ENCODE assay signal across 18 cellular contexts in the genomic region with DNA sequence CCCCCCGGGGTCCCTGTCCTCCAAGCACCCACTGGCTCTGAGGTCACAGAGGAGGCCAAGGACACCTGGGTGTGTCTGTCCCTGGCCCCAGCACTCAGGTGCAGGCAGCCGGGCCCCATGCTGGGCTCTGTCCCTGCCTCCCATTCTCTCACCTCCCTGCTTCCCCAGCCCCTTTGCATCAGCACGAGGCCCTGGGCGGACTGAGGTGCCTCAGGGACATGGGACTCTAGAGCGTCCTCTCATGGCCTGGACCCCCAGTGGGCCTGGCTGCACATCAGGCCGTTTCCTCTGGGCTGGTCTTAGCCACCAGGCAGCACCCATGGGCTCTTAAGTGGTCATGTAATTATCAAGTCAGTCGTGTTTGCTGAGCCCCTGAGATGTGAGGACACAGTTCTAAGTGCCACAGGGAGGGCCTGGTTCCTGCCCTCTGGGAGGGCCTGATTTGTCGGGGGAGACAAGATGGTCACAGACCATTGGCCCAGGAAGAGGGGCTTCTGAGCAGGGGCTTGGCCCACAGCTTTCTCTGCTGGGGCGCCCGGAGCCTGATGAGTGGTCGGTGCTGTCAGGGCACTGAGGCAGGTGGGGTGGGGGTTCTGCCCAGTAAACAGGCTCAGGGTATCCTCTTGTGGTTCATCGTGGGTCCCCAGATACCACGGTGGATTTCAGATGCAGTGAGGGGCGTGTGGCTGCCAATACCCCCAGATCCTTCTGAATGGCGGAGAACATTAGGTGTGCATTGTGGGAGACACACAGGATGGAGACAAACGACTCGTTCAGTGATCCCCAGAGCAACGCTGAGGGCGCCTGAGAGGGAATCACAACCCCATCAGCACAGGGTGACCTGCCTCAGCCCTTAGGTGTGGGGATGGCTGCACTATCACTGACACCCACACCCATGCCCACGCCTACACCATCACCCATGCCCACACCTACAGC.
DNase-seq lines count a peak whose midpoint lies in the region; ATAC-seq, FAIRE-seq and TF ChIP-seq lines count a peak whose summit lies in the region.
"Had no signal": no experiment of that assay in that cellular context is flagged by ENCODE, and none has a peak within 500 bp of the region (broad histone marks: within the 10 kb centered on the region; RNA-seq: fewer than 3 reads in every experiment).

No MANE protein-coding gene starts in this region.

- no peak overlapping the region for H3K27ac ChIP-seq in H1 (ENCODE audit: low read depth, low read length)
- H3K27ac ChIP-seq: KMS-11, Peyer's patch had no signal

- H4K5ac ChIP-seq in H1 (ENCODE audit: insufficient read length, low read depth, low read length), result no peak overlapping the region

- no peak for TF ChIP-seq RAD21 in H1 (IDR thresholded peaks at IDR 0.05 in 1 of 2, conservative IDR thresholded peaks at IDR 0.05 in 1 of 2; ENCODE audit: low read depth in 2 of 2, low read length in 2 of 2)

- intact Hi-C loops in activated B cell treated with CpG ODN at 0.5 μM for 24 hours (cut with micrococcal nuclease), result no loop called here

- H3K23ac ChIP-seq in H1 (ENCODE audit: insufficient read length), result no peak overlapping the region

- no peak for TF ChIP-seq POLR2A in H1 (IDR thresholded peaks at IDR 0.05; ENCODE audit: control extremely low read depth in 1 of 2, low read depth in 2 of 2, low read length in 2 of 2)

- no peak overlapping the region for H3K4me2 ChIP-seq in H1 (ENCODE audit: insufficient read depth in 1 of 2, low read depth in 2 of 2, low read length in 2 of 2)
- H3K4me2 ChIP-seq: KMS-11 had no signal

- H2BK120ac ChIP-seq in H1 (replicated peaks; ENCODE audit: low read depth, low read length), result no peak overlapping the region

- FAIRE-seq in H1 (lab: Jason Lieb, UNC), result no peak

- no peak overlapping the region for H3K4me3 ChIP-seq in H1 (ENCODE audit: extremely low read depth in 1 of 4, insufficient read depth in 2 of 4, low read depth in 3 of 4, low read length in 4 of 4)
- H3K4me3 ChIP-seq: Peyer's patch had no signal

- H2AK5ac ChIP-seq in H1 (ENCODE audit: low read depth, low read length), result no peak overlapping the region

- no peaks in the 10 kb centered on the region for H3K79me2 ChIP-seq in H1 (ENCODE audit: control insufficient read depth in 1 of 2, insufficient read depth in 2 of 2, low read length in 2 of 2)

- no peak overlapping the region for H3K4me3 Mint-ChIP-seq in activated B cell treated with CpG ODN at 0.5 μM for 24 hours
- no peak overlapping the region for H3K4me3 Mint-ChIP-seq in stimulated activated effector memory CD8-positive, alpha-beta T cell treated with anti-CD3 and anti-CD28 coated beads, Interleukin-12 subunit alpha, Interleukin-12 subunit beta, amount 100 ng/mL, for 72 hours
- H3K4me3 Mint-ChIP-seq: CD4-positive, CD25-positive, alpha-beta regulatory T cell had no signal

- POLR2A ChIA-PET in activated B cell treated with CpG ODN at 0.5 μM for 24 hours (lab: Charles Lee), result no interaction called here
- POLR2A ChIA-PET in H1 (lab: Charles Lee; ENCODE audit: partially characterized antibody), result no interaction called here

- no peaks in the 10 kb centered on the region for H3K27me3 Mint-ChIP-seq in activated B cell treated with CpG ODN at 0.5 μM for 24 hours
- H3K27me3 Mint-ChIP-seq: CD4-positive, CD25-positive, alpha-beta regulatory T cell had no signal

- H3K27me3 ChIP-seq in H1 (replicated peaks in 1 of 4; ENCODE audit: control insufficient read depth in 3 of 4, extremely low read depth in 1 of 4, insufficient read depth in 3 of 4, low read length in 3 of 4), result no peaks in the 10 kb centered on the region
- H3K27me3 ChIP-seq: Peyer's patch had no signal

- TF ChIP-seq EP300 in H1 (IDR thresholded peaks at IDR 0.05; ENCODE audit: borderline replicate concordance in 1 of 2, low read depth in 2 of 2, low read length in 2 of 2), result no peak

- H3K27ac Mint-ChIP-seq in activated B cell treated with CpG ODN at 0.5 μM for 24 hours, result no peak overlapping the region
- peak overlapping the region; percentile 78 for H3K27ac Mint-ChIP-seq in stimulated activated effector memory CD8-positive, alpha-beta T cell treated with anti-CD3 and anti-CD28 coated beads, Interleukin-12 subunit alpha, Interleukin-12 subunit beta, amount 100 ng/mL, for 72 hours
- H3K27ac Mint-ChIP-seq: CD4-positive, CD25-positive, alpha-beta regulatory T cell had no signal

- no peaks in the 10 kb centered on the region for H3K36me3 ChIP-seq in H1 (ENCODE audit: control insufficient read depth in 2 of 4, insufficient read depth in 4 of 4, low read length in 3 of 4)
- H3K36me3 ChIP-seq: Peyer's patch had no signal

- H2BK15ac ChIP-seq in H1 (ENCODE audit: low read length), result no peak overlapping the region

- H3K23me2 ChIP-seq in H1 (ENCODE audit: low read depth, low read length), result peaks cover 3% of the 10 kb centered on the region; the same call in 1 of the 2 replicates

- H3K36me3 Mint-ChIP-seq in activated B cell treated with CpG ODN at 0.5 μM for 24 hours (ENCODE audit: low read depth), result no peaks in the 10 kb centered on the region
- no peaks in the 10 kb centered on the region for H3K36me3 Mint-ChIP-seq in stimulated activated effector memory CD8-positive, alpha-beta T cell treated with anti-CD3 and anti-CD28 coated beads, Interleukin-12 subunit alpha, Interleukin-12 subunit beta, amount 100 ng/mL, for 72 hours
- H3K36me3 Mint-ChIP-seq: CD4-positive, CD25-positive, alpha-beta regulatory T cell had no signal

- H3K56ac ChIP-seq in H1 (replicated peaks; ENCODE audit: insufficient read length, low read depth, low read length), result no peak overlapping the region

- no peak overlapping the region; the same call in 1 of the 2 replicates for H3K18ac ChIP-seq in H1 (ENCODE audit: extremely low read depth, low read length)

- no peak overlapping the region for H3K9ac ChIP-seq in H1 (replicated peaks in 1 of 4; ENCODE audit: extremely low read depth in 1 of 4, low read depth in 3 of 4, low read length in 3 of 4)
- H3K9ac ChIP-seq: KMS-11 had no signal

- H3K4me1 ChIP-seq in H1 (replicated peaks in 1 of 4; ENCODE audit: control insufficient read depth in 3 of 4, insufficient read depth in 4 of 4, low read length in 3 of 4), result no peaks in the 10 kb centered on the region
- H3K4me1 ChIP-seq: Peyer's patch had no signal

- H3K4ac ChIP-seq in H1 (replicated peaks; ENCODE audit: insufficient read length, low read depth, low read length), result no peak overlapping the region

- TF ChIP-seq CTCF in activated B cell treated with CpG ODN at 0.5 μM for 24 hours (IDR thresholded peaks at IDR 0.05), result no peak
- no peak for TF ChIP-seq CTCF in H1 (IDR thresholded peaks at IDR 0.05; ENCODE audit: control extremely low read depth in 1 of 3, insufficient read depth in 1 of 3, low read depth in 1 of 3, low read length in 3 of 3)

- H2BK12ac ChIP-seq in H1 (ENCODE audit: low read depth, low read length), result 0 out of 2 replicates have a peak overlapping the region, but pooled peaks have one; percentile 63

- DNase-seq in activated B cell treated with CpG ODN at 0.5 μM for 24 hours, result peak; percentile 8
- DNase-seq in H1 (ENCODE audit: low read depth in 1 of 2, low spot score in 2 of 2), result peak in 1 of 2 experiments; percentile 11
- peak; percentile 86 for DNase-seq in mesenteric fat pad (ENCODE audit: low spot score)
- no peak for DNase-seq in stimulated activated effector memory CD8-positive, alpha-beta T cell treated with anti-CD3 and anti-CD28 coated beads, Interleukin-12 subunit alpha, Interleukin-12 subunit beta, amount 100 ng/mL, for 72 hours (ENCODE audit: low spot score in 2 of 2)
- DNase-seq: CD4-positive, CD25-positive, alpha-beta regulatory T cell; DMS79; HCEC 1CT; IMR-90; NCI-H1092 treated with DMSO at 0.1 percent for 48 hours; NCI-H1436 treated with DMSO at 0.1 percent for 48 hours; NCI-H1930; NCI-H510A treated with DMSO at 0.1 percent for 48 hours; NCI-H748 treated with DMSO at 0.1 percent for 48 hours had no signal

- H4K8ac ChIP-seq in H1 (ENCODE audit: extremely low read depth, insufficient read depth, low read length), result peak overlapping the region; percentile 74

- H3K14ac ChIP-seq in H1 (ENCODE audit: insufficient read length), result no peak overlapping the region

- no peaks in the 10 kb centered on the region for H3K9me3 ChIP-seq in H1 (ENCODE audit: insufficient read depth in 2 of 2, low read depth in 1 of 2, low read length in 1 of 2)
- H3K9me3 ChIP-seq: Peyer's patch had no signal

- 82% methylated on average over 20 of the region's 20 CpGs; no CpG with 5 or more reads in 1 of the 2 experiments for WGBS in H1 (ENCODE audit: extremely low coverage in 1 of 2, insufficient coverage in 1 of 2, insufficient read length in 1 of 2, insufficient replicate concordance in 2 of 2, low coverage in 1 of 2, low lambda C conversion rate in 2 of 2, missing lambda C conversion rate in 1 of 2), 2 experiments

- H2BK5ac ChIP-seq in H1 (ENCODE audit: low read depth, low read length), result no peak overlapping the region; the same call in 1 of the 2 replicates

- no peaks in the 10 kb centered on the region for H3K79me1 ChIP-seq in H1 (ENCODE audit: low read depth, low read length)

- no peak overlapping the region for H4K91ac ChIP-seq in H1 (replicated peaks; ENCODE audit: insufficient read length, low read length)

- H4K20me1 ChIP-seq in H1 (replicated peaks in 1 of 2; ENCODE audit: control insufficient read depth in 1 of 2, insufficient read depth in 2 of 2, low read length in 2 of 2), result peaks cover 0 to 3% of the 10 kb centered on the region in 2 experiments

- H2BK20ac ChIP-seq in H1 (ENCODE audit: low read length), result no peak overlapping the region

- ATAC-seq in activated B cell treated with CpG ODN at 0.5 μM for 24 hours (ENCODE audit: low read depth), result no peak
- no peak for ATAC-seq in stimulated activated effector memory CD8-positive, alpha-beta T cell treated with anti-CD3 and anti-CD28 coated beads, Interleukin-12 subunit alpha, Interleukin-12 subunit beta, amount 100 ng/mL, for 72 hours
- no peak for ATAC-seq in HG02870 (IDR thresholded peaks at IDR 0.05; ENCODE audit: unreplicated experiment)
- ATAC-seq in HG03565 (IDR thresholded peaks at IDR 0.05; ENCODE audit: unreplicated experiment), result no peak
- no peak for ATAC-seq in GM19452 (IDR thresholded peaks at IDR 0.05; ENCODE audit: unreplicated experiment)

- CTCF ChIA-PET in activated B cell treated with CpG ODN at 0.5 μM for 24 hours (lab: Charles Lee), result no interaction called here
- CTCF ChIA-PET in H1 (lab: Charles Lee; ENCODE audit: partially characterized antibody), result interaction anchor here (1.4 kb wide), 1 partner anchor 10 kb away, joined by 4 read pairs; no protein-coding TSS in a partner anchor

- H2AFZ ChIP-seq in H1 (ENCODE audit: low read length), result no peak overlapping the region

- H3K4me1 Mint-ChIP-seq in activated B cell treated with CpG ODN at 0.5 μM for 24 hours, result no peaks in the 10 kb centered on the region
- peaks cover 15% of the 10 kb centered on the region for H3K4me1 Mint-ChIP-seq in stimulated activated effector memory CD8-positive, alpha-beta T cell treated with anti-CD3 and anti-CD28 coated beads, Interleukin-12 subunit alpha, Interleukin-12 subunit beta, amount 100 ng/mL, for 72 hours
- H3K4me1 Mint-ChIP-seq: CD4-positive, CD25-positive, alpha-beta regulatory T cell had no signal

- no peaks in the 10 kb centered on the region for H3K9me3 Mint-ChIP-seq in activated B cell treated with CpG ODN at 0.5 μM for 24 hours
- H3K9me3 Mint-ChIP-seq in stimulated activated effector memory CD8-positive, alpha-beta T cell treated with anti-CD3 and anti-CD28 coated beads, Interleukin-12 subunit alpha, Interleukin-12 subunit beta, amount 100 ng/mL, for 72 hours, result no peaks in the 10 kb centered on the region
- H3K9me3 Mint-ChIP-seq: CD4-positive, CD25-positive, alpha-beta regulatory T cell had no signal

Comparison
In these comparisons a context has a peak if more than half of its experiments do, and no peak if none do; other contexts are left out.
1. DNase-seq: peak in activated B cell treated with CpG ODN at 0.5 μM for 24 hours (single experiment) and mesenteric fat pad (single experiment); none in stimulated activated effector memory CD8-positive, alpha-beta T cell treated with anti-CD3 and anti-CD28 coated beads, Interleukin-12 subunit alpha, Interleukin-12 subunit beta, amount 100 ng/mL, for 72 hours (0 of 2).